26 cellular contexts compared by ENCODE assay signal in the genomic region with DNA sequence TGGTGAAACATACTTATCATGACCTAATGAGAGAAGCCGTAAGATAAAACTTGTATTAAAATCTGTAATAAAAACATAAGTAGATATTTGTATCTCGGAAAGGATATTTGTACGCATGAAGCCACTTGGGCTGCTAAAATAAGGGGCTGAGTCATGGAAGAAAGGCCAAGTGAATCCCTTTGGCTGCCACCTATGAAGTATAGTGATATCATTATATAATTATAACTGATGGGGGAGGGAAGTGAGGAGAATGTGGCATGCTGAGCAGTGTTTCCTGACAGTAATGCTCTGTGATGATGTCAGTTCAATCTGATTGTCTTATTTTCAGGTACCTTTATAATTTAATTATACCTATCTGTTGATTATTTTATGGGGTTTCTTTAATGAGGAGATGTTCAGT.
"Had no signal": no experiment of that assay in that cellular context is flagged by ENCODE, and none has a peak within 500 bp of the region (broad histone marks: within the 10 kb centered on the region; RNA-seq: fewer than 3 reads in every experiment).

No MANE protein-coding gene starts in this region.

- H3K36me3 ChIP-seq: cardiac muscle cell, vagina had no signal

- H3K9ac ChIP-seq: parathyroid adenoma had no signal

- H3K9me3 Mint-ChIP-seq: activated B cell treated with CpG ODN at 0.5 μM for 24 hours; activated naive CD4-positive, alpha-beta T cell treated with anti-CD3 and anti-CD28 coated beads, Interleukin-2, amount 10 ng/mL, durations not matched to agents 7 days and 5 days; activated T-cell treated with anti-CD3 and anti-CD28 coated beads, Interleukin-2, amount 50 U/mL, for 4 hours; dendritic cell treated with granulocyte-macrophage colony-stimulating factor and Interleukin-4, amounts not matched to agents 40 ng/mL and 50 ng/mL, for 4 days; memory B cell; nephron progenitor cell; stimulated activated naive B cell treated with anti-CD40 and anti-IgM and Interleukin-4, amounts not matched to agents 10 μg/mL and 1 μg/mL and 100 μg/mL, for 72 hours; T-helper 1 cell treated with Interleukin-12 subunit alpha and Interleukin-12 subunit beta and Interleukin-4 antibody, amounts not matched to agents 30 μg/mL and 1 μg/mL, for 36 hours; type B pancreatic cell had no signal

- H3K27ac ChIP-seq: body of pancreas, cardiac muscle cell, foreskin keratinocyte, parathyroid adenoma, vagina had no signal

- DNase-seq: activated B cell treated with CpG ODN at 0.5 μM for 24 hours; activated CD4-positive, alpha-beta T cell treated with anti-CD3 and anti-CD28 coated beads for 36 hours; activated CD4-positive, alpha-beta T cell treated with anti-CD3 and anti-CD28 coated beads, Interleukin-2, amount 50 U/mL, for 4 hours; activated CD8-positive, alpha-beta memory T cell treated with anti-CD3 and anti-CD28 coated beads for 24 hours; activated CD8-positive, alpha-beta memory T cell treated with anti-CD3 and anti-CD28 coated beads, Interleukin-2, amount 50 U/mL, for 4 hours; activated naive CD4-positive, alpha-beta T cell treated with anti-CD3 and anti-CD28 coated beads, Interleukin-2, amount 10 ng/mL, durations not matched to agents 7 days and 5 days; activated T-cell treated with anti-CD3 and anti-CD28 coated beads, Interleukin-2, amount 50 U/mL, for 4 hours; anterior cingulate cortex; body of pancreas; effector CD4-positive, alpha-beta T cell; foreskin keratinocyte; hippocampal formation; nephron progenitor cell; nucleus accumbens; stimulated activated CD4-positive, alpha-beta T cell treated with anti-CD3 and anti-CD28 coated beads, Interleukin-2, amount 100 ng/mL, for 48 hours; stimulated activated CD8-positive, alpha-beta memory T cell treated with anti-CD3 and anti-CD28 coated beads, Interleukin-4, amount 100 ng/mL, for 48 hours; stimulated activated naive B cell treated with anti-CD40 and anti-IgM and Interleukin-4, amounts not matched to agents 10 μg/mL and 1 μg/mL and 100 μg/mL, for 72 hours; T1000 had no signal

- ATAC-seq: activated CD4-positive, alpha-beta T cell treated with anti-CD3 and anti-CD28 coated beads for 36 hours; activated T-cell treated with anti-CD3 and anti-CD28 coated beads, Interleukin-2, amount 50 U/mL, for 4 hours; body of pancreas; foreskin keratinocyte; sciatic nerve; stimulated activated naive B cell treated with anti-CD40 and anti-IgM and Interleukin-4, amounts not matched to agents 10 μg/mL and 1 μg/mL and 100 μg/mL, for 72 hours had no signal

- H3K79me2 ChIP-seq: parathyroid adenoma had no signal

- H3K4me3 ChIP-seq: body of pancreas, cardiac muscle cell, vagina had no signal

- H3K27me3 Mint-ChIP-seq: activated B cell treated with CpG ODN at 0.5 μM for 24 hours; activated CD4-positive, alpha-beta T cell treated with anti-CD3 and anti-CD28 coated beads for 36 hours; activated naive CD4-positive, alpha-beta T cell treated with anti-CD3 and anti-CD28 coated beads, Interleukin-2, amount 10 ng/mL, durations not matched to agents 7 days and 5 days; dendritic cell treated with granulocyte-macrophage colony-stimulating factor and Interleukin-4, amounts not matched to agents 40 ng/mL and 50 ng/mL, for 4 days; memory B cell; stimulated activated naive B cell treated with anti-CD40 and anti-IgM and Interleukin-4, amounts not matched to agents 10 μg/mL and 1 μg/mL and 100 μg/mL, for 72 hours; type B pancreatic cell had no signal

- H3K4me1 ChIP-seq: foreskin keratinocyte, parathyroid adenoma had no signal

- H3K27ac Mint-ChIP-seq: activated B cell treated with CpG ODN at 0.5 μM for 24 hours; activated CD4-positive, alpha-beta T cell treated with anti-CD3 and anti-CD28 coated beads for 36 hours; activated naive CD4-positive, alpha-beta T cell treated with anti-CD3 and anti-CD28 coated beads, Interleukin-2, amount 10 ng/mL, durations not matched to agents 7 days and 5 days; dendritic cell treated with granulocyte-macrophage colony-stimulating factor and Interleukin-4, amounts not matched to agents 40 ng/mL and 50 ng/mL, for 4 days; memory B cell; nephron progenitor cell; stimulated activated naive B cell treated with anti-CD40 and anti-IgM and Interleukin-4, amounts not matched to agents 10 μg/mL and 1 μg/mL and 100 μg/mL, for 72 hours; T-helper 1 cell treated with Interleukin-12 subunit alpha and Interleukin-12 subunit beta and Interleukin-4 antibody, amounts not matched to agents 30 μg/mL and 1 μg/mL, for 36 hours; type B pancreatic cell had no signal

- H2AFZ ChIP-seq: parathyroid adenoma had no signal

- H3K4me3 Mint-ChIP-seq: activated B cell treated with CpG ODN at 0.5 μM for 24 hours; activated CD4-positive, alpha-beta T cell treated with anti-CD3 and anti-CD28 coated beads for 36 hours; activated naive CD4-positive, alpha-beta T cell treated with anti-CD3 and anti-CD28 coated beads, Interleukin-2, amount 10 ng/mL, durations not matched to agents 7 days and 5 days; activated T-cell treated with anti-CD3 and anti-CD28 coated beads, Interleukin-2, amount 50 U/mL, for 4 hours; dendritic cell treated with granulocyte-macrophage colony-stimulating factor and Interleukin-4, amounts not matched to agents 40 ng/mL and 50 ng/mL, for 4 days; memory B cell; nephron progenitor cell; stimulated activated naive B cell treated with anti-CD40 and anti-IgM and Interleukin-4, amounts not matched to agents 10 μg/mL and 1 μg/mL and 100 μg/mL, for 72 hours; T-helper 1 cell treated with Interleukin-12 subunit alpha and Interleukin-12 subunit beta and Interleukin-4 antibody, amounts not matched to agents 30 μg/mL and 1 μg/mL, for 36 hours; type B pancreatic cell had no signal

- H3K9me3 ChIP-seq: body of pancreas, vagina had no signal

- H3K4me1 Mint-ChIP-seq: activated naive CD4-positive, alpha-beta T cell treated with anti-CD3 and anti-CD28 coated beads, Interleukin-2, amount 10 ng/mL, durations not matched to agents 7 days and 5 days; nephron progenitor cell had no signal

- H3K27me3 ChIP-seq: body of pancreas, cardiac muscle cell, foreskin keratinocyte, vagina had no signal
